2 cellular contexts compared by ENCODE assay signal in genomic region chr6:36684447-36684812, GRCh38.
TF ChIP-seq lines count a peak whose summit lies in the region.

No MANE protein-coding gene starts in this region.

TF ChIP-seq in HEK293, 187 proteins besides CTCF, POLR2A, EP300 and RAD21:
- no peak for TF ChIP-seq ZBTB7A (tag by site-specific recombination; IDR thresholded peaks at IDR 0.05; ENCODE audit: low read depth)
- no peak for TF ChIP-seq RBAK (tag by site-specific recombination; IDR thresholded peaks at IDR 0.05)
- no peak for TF ChIP-seq ZNF48 (tag by site-specific recombination; IDR thresholded peaks at IDR 0.05)
- peak; percentile 89 for TF ChIP-seq ZNF768 (tag by site-specific recombination; IDR thresholded peaks at IDR 0.05)

TF ChIP-seq in GM12878, 131 proteins besides CTCF, POLR2A, EP300 and RAD21:
- TF ChIP-seq ESRRA (IDR thresholded peaks at IDR 0.05; ENCODE audit: low read length) (no peak), POLR2AphosphoS2 (IDR thresholded peaks at IDR 0.05; ENCODE audit: low read depth, low read length) (peak; percentile 31; the same call in 1 of the 2 replicates), POLR2AphosphoS5 (IDR thresholded peaks at IDR 0.05; ENCODE audit: low read length) (peak; percentile 47), LARP7 (IDR thresholded peaks at IDR 0.05) (no peak)
